21 cellular contexts compared by ENCODE assay signal in genomic region chr5:146724975-146725374, GRCh38.
"Had no signal": no experiment of that assay in that cellular context is flagged by ENCODE, and none has a peak within 500 bp of the region (broad histone marks: within the 10 kb centered on the region; RNA-seq: fewer than 3 reads in every experiment).

No MANE protein-coding gene starts in this region.

- DNase-seq: activated CD4-positive, alpha-beta T cell treated with anti-CD3 and anti-CD28 coated beads for 1 hour; activated CD4-positive, alpha-beta T cell treated with anti-CD3 and anti-CD28 coated beads, Interleukin-2, amount 50 U/mL, for 1 hour; activated gamma-delta T cell treated with Interleukin-2 at 50 U/mL for 16 hours; activated T-cell treated with anti-CD3 and anti-CD28 coated beads, Interleukin-2, amount 50 U/mL, for 1 hour; effector memory CD8-positive, alpha-beta T cell; heart right ventricle; kidney; midbrain; pancreas; psoas muscle; right cardiac atrium; stimulated activated CD4-positive, alpha-beta T cell treated with anti-CD3 and anti-CD28 coated beads, Interleukin-4, amount 100 ng/mL, for 24 hours; stimulated activated naive CD4-positive, alpha-beta T cell treated with Interleukin-2 at 50 U/mL for 16 hours; T-helper 9 cell; thyroid gland; upper lobe of right lung had no signal

- H3K27ac ChIP-seq: ascending aorta, heart right ventricle, pancreas, psoas muscle, thyroid gland, upper lobe of right lung had no signal

- H3K36me3 ChIP-seq: ascending aorta, heart right ventricle, pancreas, thyroid gland, upper lobe of right lung had no signal

- ATAC-seq: effector memory CD8-positive, alpha-beta T cell; esophagus mucosa; heart right ventricle; left lobe of liver; natural killer cell treated with Interleukin-12 subunit alpha and Interleukin-12 subunit beta and Interleukin-15 and Interleukin-18, amount 100 ng/mL, for 72 hours; pancreas; psoas muscle; right cardiac atrium; upper lobe of right lung had no signal

- H3K9me3 ChIP-seq: pancreas, psoas muscle, thyroid gland, upper lobe of right lung had no signal

- H3K4me3 Mint-ChIP-seq: activated naive CD4-positive, alpha-beta T cell treated with anti-CD3 and anti-CD28 coated beads, Interleukin-2, amount 50 U/mL, for 24 hours; effector memory CD8-positive, alpha-beta T cell; natural killer cell treated with Interleukin-12 subunit alpha and Interleukin-12 subunit beta and Interleukin-15 and Interleukin-18, amount 100 ng/mL, for 72 hours had no signal

- H3K4me1 Mint-ChIP-seq: activated naive CD4-positive, alpha-beta T cell treated with anti-CD3 and anti-CD28 coated beads, Interleukin-2, amount 50 U/mL, for 24 hours had no signal

- H3K4me1 ChIP-seq: heart right ventricle, pancreas, psoas muscle, upper lobe of right lung had no signal

- H3K27me3 Mint-ChIP-seq: activated naive CD4-positive, alpha-beta T cell treated with anti-CD3 and anti-CD28 coated beads, Interleukin-2, amount 50 U/mL, for 24 hours; effector memory CD8-positive, alpha-beta T cell; natural killer cell treated with Interleukin-12 subunit alpha and Interleukin-12 subunit beta and Interleukin-15 and Interleukin-18, amount 100 ng/mL, for 72 hours had no signal

- H3K27me3 ChIP-seq: ascending aorta, heart right ventricle, pancreas, thyroid gland, upper lobe of right lung had no signal

- H3K4me3 ChIP-seq: ascending aorta, heart right ventricle, pancreas, psoas muscle, thyroid gland, upper lobe of right lung had no signal

- H3K27ac Mint-ChIP-seq: activated naive CD4-positive, alpha-beta T cell treated with anti-CD3 and anti-CD28 coated beads, Interleukin-2, amount 50 U/mL, for 24 hours had no signal
